ENCODE assay signal across 14 cellular contexts in the genomic region with DNA sequence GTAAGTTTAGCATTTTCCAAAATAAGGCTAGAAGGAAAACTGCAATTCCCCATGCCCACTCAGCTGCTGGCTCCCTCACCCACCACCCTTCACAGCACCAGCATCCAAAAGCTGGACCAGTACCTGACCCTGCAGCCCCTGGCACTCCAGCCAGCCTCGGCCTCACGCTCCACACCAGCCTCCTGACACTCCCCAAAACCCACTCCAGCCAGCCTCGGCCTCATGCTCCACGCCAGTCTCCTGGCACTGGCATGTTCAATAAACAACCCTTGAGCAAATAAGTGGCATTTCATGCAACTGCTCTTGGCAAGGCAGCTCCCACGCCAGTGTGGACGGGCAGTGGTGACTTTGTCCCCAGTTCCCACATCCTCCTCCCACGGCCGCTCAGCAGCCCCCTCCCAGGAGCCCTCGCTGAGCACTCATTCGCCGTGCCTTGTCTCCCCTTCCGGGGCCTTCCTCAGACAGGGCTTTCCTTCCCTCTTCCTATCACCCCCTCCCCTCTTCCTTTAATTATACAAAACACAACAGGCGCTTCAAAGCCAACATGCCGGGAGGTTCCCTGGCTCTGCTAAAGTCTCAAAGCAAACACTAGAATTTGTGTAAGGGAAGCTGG. TPM values are rescaled to one million over a fixed set of nuclear protein-coding genes. Genes with fewer than 3 reads are reported as not detected.
A peak's percentile ranks its signal among the peaks of the same experiment; 100 is the strongest.
DNase-seq lines count a peak whose midpoint lies in the region; FAIRE-seq and TF ChIP-seq lines count a peak whose summit lies in the region.
"Had no signal": no experiment of that assay in that cellular context is flagged by ENCODE, and none has a peak within 500 bp of the region (broad histone marks: within the 10 kb centered on the region; RNA-seq: fewer than 3 reads in every experiment).

No MANE protein-coding gene starts in this region.

- H3K79me2 ChIP-seq in astrocyte (ENCODE audit: insufficient read depth, low read length): peaks cover 97% of the 10 kb centered on the region
- peaks cover 57% of the 10 kb centered on the region for H3K79me2 ChIP-seq in Karpas-422 (ENCODE audit: low read length)

- no peak overlapping the region for H3K4me3 Mint-ChIP-seq in astrocyte (ENCODE audit: unreplicated experiment)

- H3K4me2 ChIP-seq in astrocyte (ENCODE audit: low read length) (peak overlapping the region; percentile 30), Karpas-422 (ENCODE audit: low read depth, low read length, poor library complexity, severe bottlenecking) (no peak overlapping the region)

- no peak for TF ChIP-seq CTCF in astrocyte (IDR thresholded peaks at IDR 0.05; ENCODE audit: insufficient read depth, low read depth, low read length)
- TF ChIP-seq CTCF in spleen (IDR thresholded peaks at IDR 0.05 in 8 of 11, conservative IDR thresholded peaks at IDR 0.05 in 3 of 11): no peak
- TF ChIP-seq CTCF in transverse colon (IDR thresholded peaks at IDR 0.05): no peak

- H2AFZ ChIP-seq in astrocyte (ENCODE audit: low read depth, low read length): no peak overlapping the region
- H2AFZ ChIP-seq in Karpas-422 (ENCODE audit: low read length): no peak overlapping the region

- TF ChIP-seq POLR2A in spleen (IDR thresholded peaks at IDR 0.05) (no peak), transverse colon (IDR thresholded peaks at IDR 0.05) (no peak)

- no peaks in the 10 kb centered on the region for H3K36me3 Mint-ChIP-seq in astrocyte (ENCODE audit: low read depth, unreplicated experiment)

- no peaks in the 10 kb centered on the region for H3K27me3 Mint-ChIP-seq in astrocyte (ENCODE audit: low read depth, unreplicated experiment)

- FAIRE-seq in astrocyte (lab: Jason Lieb, UNC): no peak
- FAIRE-seq: bronchial epithelial cell had no signal

- H3K9me3 ChIP-seq in astrocyte (ENCODE audit: insufficient read depth, low read depth, low read length) (no peaks in the 10 kb centered on the region), spleen (no peaks in the 10 kb centered on the region), transverse colon (no peaks in the 10 kb centered on the region), Karpas-422 (ENCODE audit: low read length) (no peaks in the 10 kb centered on the region)

- H4K20me1 ChIP-seq in astrocyte (ENCODE audit: insufficient read depth, low read length): peaks cover 96% of the 10 kb centered on the region
- H4K20me1 ChIP-seq in Karpas-422 (ENCODE audit: insufficient read depth, low read depth, low read length): no peaks in the 10 kb centered on the region

- peaks cover 14% of the 10 kb centered on the region for H3K4me1 Mint-ChIP-seq in astrocyte (ENCODE audit: low read depth, unreplicated experiment)

- H3K36me3 ChIP-seq in astrocyte (ENCODE audit: insufficient read depth, low read length): no peaks in the 10 kb centered on the region
- H3K36me3 ChIP-seq in spleen: peaks cover 0 to 82% (median 24%) of the 10 kb centered on the region in 6 donors
- H3K36me3 ChIP-seq in transverse colon: no peaks in the 10 kb centered on the region
- no peaks in the 10 kb centered on the region for H3K36me3 ChIP-seq in Karpas-422 (ENCODE audit: insufficient read depth, low read length)

- H3K27me3 ChIP-seq in astrocyte (ENCODE audit: insufficient read depth, low read length) (no peaks in the 10 kb centered on the region), spleen (replicated peaks in 1 of 7) (no peaks in the 10 kb centered on the region), transverse colon (no peaks in the 10 kb centered on the region), Karpas-422 (ENCODE audit: low read length) (no peaks in the 10 kb centered on the region)

- 75 to 79% (median 76%) methylated on average over 14 of the region's 14 CpGs for WGBS in spleen, 5 donors
- WGBS in transverse colon (ENCODE audit: low coverage in 1 of 2), 2 donors: 56% methylated on average over 14 of the region's 14 CpGs; no CpG with 5 or more reads in 1 of the 2 donors

- H3K9ac ChIP-seq in astrocyte (ENCODE audit: low read length): peak overlapping the region; percentile 35
- no peak overlapping the region for H3K9ac ChIP-seq in Karpas-422 (ENCODE audit: low read length)

- peak; percentile 64 for DNase-seq in NCI-H2029 (lab: John Stamatoyannopoulos, UW)
- DNase-seq in NCI-H2029 treated with DMSO at 0.1 percent for 48 hours (lab: John Stamatoyannopoulos, UW): no peak
- no peak for DNase-seq in astrocyte (ENCODE audit: low read depth)
- peak; percentile 29 for DNase-seq in left kidney (ENCODE audit: low read depth, low spot score)
- DNase-seq in spleen: peak; percentile 56
- no peak for DNase-seq in transverse colon
- no peak for DNase-seq in NCI-H146 (lab: John Stamatoyannopoulos, UW)
- DNase-seq in Karpas-422: no peak
- DNase-seq: KG1, NCI-H187 treated with DMSO at 0.1 percent for 48 hours had no signal

- no peaks in the 10 kb centered on the region for H3K9me2 ChIP-seq in Karpas-422 (replicated peaks; ENCODE audit: insufficient read depth, low read length)

- no peak overlapping the region for H3K27ac Mint-ChIP-seq in astrocyte (ENCODE audit: unreplicated experiment)
- H3K27ac Mint-ChIP-seq: activated T-helper 2 cell treated with anti-CD3 and anti-CD28 coated beads, Interferon-gamma antibody, Interleukin-2, Interleukin-4, amounts not matched to agents 10 μg/mL and 5 μg/mL and 100 μg/mL, durations not matched to agents 14 hours and 24 hours and 36 hours had no signal

- no peak for TF ChIP-seq EP300 in transverse colon (IDR thresholded peaks at IDR 0.05; ENCODE audit: low read depth)

- H3K4me1 ChIP-seq in astrocyte (ENCODE audit: insufficient read depth, low read length) (peaks cover 5% of the 10 kb centered on the region), spleen (peaks cover 31 to 99% (median 84%) of the 10 kb centered on the region in 6 donors), transverse colon (peaks cover 48 to 88% (median 70%) of the 10 kb centered on the region in 4 donors), Karpas-422 (ENCODE audit: low read length) (no peaks in the 10 kb centered on the region)

- H3K4me3 ChIP-seq in astrocyte (ENCODE audit: insufficient read depth, low read depth, low read length): no peak overlapping the region
- H3K4me3 ChIP-seq in spleen: no peak overlapping the region
- H3K4me3 ChIP-seq in transverse colon: no peak overlapping the region
- H3K4me3 ChIP-seq in Karpas-422 (ENCODE audit: low read length): no peak overlapping the region
- H3K4me3 ChIP-seq: SK-N-MC had no signal

- in situ Hi-C loops in transverse colon (cut with MboI; ENCODE audit: low pct_ligation_motif_present in 1 of 4, low pct_unique_long_range_greater_than_20kb in 1 of 4, low sequenced_read_pairs in 3 of 4): no loop called here

- intact Hi-C loops in spleen (cut with DNase I; ENCODE audit: low total_unique reads) (loop anchor here (10.0 kb wide), 1 partner anchor 222 kb away; no protein-coding TSS in a partner anchor), transverse colon (cut with DNase I; ENCODE audit: low total_unique reads) (loop anchor here (10.0 kb wide), 1 partner anchor 212 kb away; no protein-coding TSS in a partner anchor)

- no peaks in the 10 kb centered on the region for H3K9me3 Mint-ChIP-seq in astrocyte (ENCODE audit: unreplicated experiment)
- H3K9me3 Mint-ChIP-seq: activated T-helper 2 cell treated with anti-CD3 and anti-CD28 coated beads, Interferon-gamma antibody, Interleukin-2, Interleukin-4, amounts not matched to agents 10 μg/mL and 5 μg/mL and 100 μg/mL, durations not matched to agents 14 hours and 24 hours and 36 hours had no signal

- no peak overlapping the region for H3K27ac ChIP-seq in astrocyte (ENCODE audit: low read depth, low read length)
- H3K27ac ChIP-seq in spleen: peak overlapping the region in 6 of 8 donors; percentile 43 to 63 (median 56)
- H3K27ac ChIP-seq in transverse colon: no peak overlapping the region
- H3K27ac ChIP-seq in Karpas-422 (ENCODE audit: low read length): no peak overlapping the region
- H3K27ac ChIP-seq: 22Rv1, SK-N-MC had no signal

RNA-seq across cellular contexts. Expression of gene TOLLIP, which starts 6.9 kb away (rescaled TPM):
- total RNA-seq in astrocyte: 44.8 and 46.4 TPM in 2 replicates
- total RNA-seq in spleen: 10 to 100 TPM; 44.3 to 67.4 (median 59.8) TPM
- polyA plus RNA-seq in spleen: 10 to 100 TPM; 16.1 to 35.8 (median 18.7) TPM
- total RNA-seq in transverse colon: 100 to 1,000 TPM in 1 of 4 donors, 10 to 100 TPM in 3; 25.9 to 132 (median 50.4) TPM
- 6.5 and 20.9 TPM in 2 replicates for total RNA-seq in Karpas-422 (2014; rRNA removed; shearing (Covaris generic); ENCODE audit: low replicate concordance)

Comparison
In these comparisons a context has a peak if more than half of its experiments do, and no peak if none do; other contexts are left out.
1. DNase-seq: peak in NCI-H2029 (single experiment), left kidney (single experiment) and spleen (single experiment); none in NCI-H2029 treated with DMSO at 0.1 percent for 48 hours (single experiment), astrocyte (single experiment), transverse colon (single experiment), NCI-H146 (single experiment) and Karpas-422 (single experiment).
2. H3K27ac ChIP-seq: peak in spleen (6 of 8); none in astrocyte (single experiment), transverse colon (0 of 4) and Karpas-422 (single experiment).